16 cellular contexts compared by ENCODE assay signal in genomic region chr10:113273877-113274829, GRCh38.
DNase-seq lines count a peak whose midpoint lies in the region; ATAC-seq lines count a peak whose summit lies in the region.
"Had no signal": no experiment of that assay in that cellular context is flagged by ENCODE, and none has a peak within 500 bp of the region (broad histone marks: within the 10 kb centered on the region; RNA-seq: fewer than 3 reads in every experiment).

No MANE protein-coding gene starts in this region.

- H3K4me3 Mint-ChIP-seq in activated T-helper 1 cell treated with anti-CD3 and anti-CD28 coated beads, Interleukin-12 subunit alpha, Interleukin-12 subunit beta, Interleukin-2, Interleukin-4 antibody, amounts not matched to agents 30 ng/mL and 10 ng/mL and 1 ng/mL, durations not matched to agents 14 hours and 24 hours and 36 hours = no peak overlapping the region
- H3K4me3 Mint-ChIP-seq: activated CD4-positive, alpha-beta memory T cell treated with anti-CD3 and anti-CD28 coated beads, Interleukin-2, amount 10 ng/mL, durations not matched to agents 7 days and 5 days; activated naive CD8-positive, alpha-beta T cell treated with anti-CD3 and anti-CD28 coated beads, Interleukin-2, amount 10 ng/mL, durations not matched to agents 7 days and 5 days; CD4-positive, CD25-positive, alpha-beta regulatory T cell had no signal

- H3K27ac ChIP-seq in caudate nucleus (ENCODE audit: low read depth, low read length) (peak overlapping the region; percentile 44), layer of hippocampus (ENCODE audit: low read depth, low read length) (peak overlapping the region; percentile 42)
- H3K27ac ChIP-seq: HL-60 had no signal

- H3K36me3 Mint-ChIP-seq in activated T-helper 1 cell treated with anti-CD3 and anti-CD28 coated beads, Interleukin-12 subunit alpha, Interleukin-12 subunit beta, Interleukin-2, Interleukin-4 antibody, amounts not matched to agents 30 ng/mL and 10 ng/mL and 1 ng/mL, durations not matched to agents 14 hours and 24 hours and 36 hours (ENCODE audit: low read depth) = no peaks in the 10 kb centered on the region
- H3K36me3 Mint-ChIP-seq: activated naive CD8-positive, alpha-beta T cell treated with anti-CD3 and anti-CD28 coated beads, Interleukin-2, amount 10 ng/mL, durations not matched to agents 7 days and 5 days; CD4-positive, CD25-positive, alpha-beta regulatory T cell had no signal

- peaks cover 6% of the 10 kb centered on the region for H3K9me3 Mint-ChIP-seq in activated T-helper 1 cell treated with anti-CD3 and anti-CD28 coated beads, Interleukin-12 subunit alpha, Interleukin-12 subunit beta, Interleukin-2, Interleukin-4 antibody, amounts not matched to agents 30 ng/mL and 10 ng/mL and 1 ng/mL, durations not matched to agents 14 hours and 24 hours and 36 hours

- H3K27me3 ChIP-seq in layer of hippocampus (ENCODE audit: control insufficient read depth, insufficient read depth, low read length) = no peaks in the 10 kb centered on the region

- intact Hi-C loops in activated T-helper 1 cell treated with anti-CD3 and anti-CD28 coated beads, Interleukin-12 subunit alpha, Interleukin-12 subunit beta, Interleukin-2, Interleukin-4 antibody, amounts not matched to agents 30 ng/mL and 10 ng/mL and 1 ng/mL, durations not matched to agents 14 hours and 24 hours and 36 hours (cut with micrococcal nuclease) = no loop called here

- no peak for ATAC-seq in HG02588 (IDR thresholded peaks at IDR 0.05; ENCODE audit: unreplicated experiment)

- no peaks in the 10 kb centered on the region for H3K4me1 Mint-ChIP-seq in activated T-helper 1 cell treated with anti-CD3 and anti-CD28 coated beads, Interleukin-12 subunit alpha, Interleukin-12 subunit beta, Interleukin-2, Interleukin-4 antibody, amounts not matched to agents 30 ng/mL and 10 ng/mL and 1 ng/mL, durations not matched to agents 14 hours and 24 hours and 36 hours (ENCODE audit: low read depth)
- H3K4me1 Mint-ChIP-seq: activated CD4-positive, alpha-beta memory T cell treated with anti-CD3 and anti-CD28 coated beads, Interleukin-2, amount 10 ng/mL, durations not matched to agents 7 days and 5 days; activated naive CD8-positive, alpha-beta T cell treated with anti-CD3 and anti-CD28 coated beads, Interleukin-2, amount 10 ng/mL, durations not matched to agents 7 days and 5 days; CD4-positive, CD25-positive, alpha-beta regulatory T cell had no signal

- H3K27me3 Mint-ChIP-seq in activated T-helper 1 cell treated with anti-CD3 and anti-CD28 coated beads, Interleukin-12 subunit alpha, Interleukin-12 subunit beta, Interleukin-2, Interleukin-4 antibody, amounts not matched to agents 30 ng/mL and 10 ng/mL and 1 ng/mL, durations not matched to agents 14 hours and 24 hours and 36 hours (ENCODE audit: insufficient read depth) = peaks cover 2% of the 10 kb centered on the region
- H3K27me3 Mint-ChIP-seq: activated CD4-positive, alpha-beta memory T cell treated with anti-CD3 and anti-CD28 coated beads, Interleukin-2, amount 10 ng/mL, durations not matched to agents 7 days and 5 days; CD4-positive, CD25-positive, alpha-beta regulatory T cell had no signal

- H3K27ac Mint-ChIP-seq in activated T-helper 1 cell treated with anti-CD3 and anti-CD28 coated beads, Interleukin-12 subunit alpha, Interleukin-12 subunit beta, Interleukin-2, Interleukin-4 antibody, amounts not matched to agents 30 ng/mL and 10 ng/mL and 1 ng/mL, durations not matched to agents 14 hours and 24 hours and 36 hours = no peak overlapping the region
- H3K27ac Mint-ChIP-seq: activated CD4-positive, alpha-beta memory T cell treated with anti-CD3 and anti-CD28 coated beads, Interleukin-2, amount 10 ng/mL, durations not matched to agents 7 days and 5 days; activated naive CD8-positive, alpha-beta T cell treated with anti-CD3 and anti-CD28 coated beads, Interleukin-2, amount 10 ng/mL, durations not matched to agents 7 days and 5 days had no signal

- peak; percentile 44 for DNase-seq in EL
- DNase-seq in caudate nucleus (lab: John Stamatoyannopoulos, UW) = peak in 4 of 61 donors; percentile 33 to 59 (median 43)
- DNase-seq in smooth muscle cell of the brain vasculature (ENCODE audit: low read depth, low spot score) = peak; percentile 88
- no peak for DNase-seq in retina
- DNase-seq in activated T-helper 1 cell treated with anti-CD3 and anti-CD28 coated beads, Interleukin-12 subunit alpha, Interleukin-12 subunit beta, Interleukin-2, Interleukin-4 antibody, amounts not matched to agents 30 ng/mL and 10 ng/mL and 1 ng/mL, durations not matched to agents 14 hours and 24 hours and 36 hours (ENCODE audit: low spot score) = no peak
- no peak for DNase-seq in NCI-H510A treated with DMSO at 0.1 percent for 48 hours (lab: John Stamatoyannopoulos, UW)
- DNase-seq: activated CD4-positive, alpha-beta memory T cell treated with anti-CD3 and anti-CD28 coated beads, Interleukin-2, amount 10 ng/mL, durations not matched to agents 7 days and 5 days; activated naive CD8-positive, alpha-beta T cell treated with anti-CD3 and anti-CD28 coated beads, Interleukin-2, amount 10 ng/mL, durations not matched to agents 7 days and 5 days; CD4-positive, CD25-positive, alpha-beta regulatory T cell; kidney glomerular epithelial cell; NCI-H1092; small intestine; T-helper 2 cell had no signal

Comparison
In these comparisons a context has a peak if more than half of its experiments do, and no peak if none do; other contexts are left out.
1. DNase-seq: peak in EL (single experiment) and smooth muscle cell of the brain vasculature (single experiment); none in retina (single experiment), activated T-helper 1 cell treated with anti-CD3 and anti-CD28 coated beads, Interleukin-12 subunit alpha, Interleukin-12 subunit beta, Interleukin-2, Interleukin-4 antibody, amounts not matched to agents 30 ng/mL and 10 ng/mL and 1 ng/mL, durations not matched to agents 14 hours and 24 hours and 36 hours (single experiment) and NCI-H510A treated with DMSO at 0.1 percent for 48 hours (single experiment).